5 cellular contexts compared by ENCODE assay signal in the genomic region with DNA sequence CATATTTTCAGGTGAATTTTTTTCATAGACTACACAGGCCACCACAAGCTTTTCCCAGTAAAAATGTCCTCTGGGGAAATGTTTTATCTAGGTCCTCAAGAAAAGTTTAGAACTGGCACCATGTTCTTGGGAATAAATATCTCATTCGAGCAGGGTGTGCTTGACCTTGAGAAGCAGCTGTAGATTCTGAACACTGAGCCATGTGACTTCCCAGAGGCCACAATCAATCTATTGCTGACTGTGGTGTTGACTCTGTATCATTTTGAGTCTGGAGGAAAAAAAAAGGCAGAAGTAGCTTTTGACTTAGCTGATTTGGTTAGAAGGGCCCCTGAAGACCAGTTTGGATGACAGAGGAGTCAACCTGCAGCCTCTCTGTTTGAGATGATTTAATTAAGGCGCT.
"Had no signal": no experiment of that assay in that cellular context is flagged by ENCODE, and none has a peak within 500 bp of the region (broad histone marks: within the 10 kb centered on the region; RNA-seq: fewer than 3 reads in every experiment).

No MANE protein-coding gene starts in this region.

- DNase-seq: H9, HCEC 1CT, IMR-90 had no signal

- H3K4me2 ChIP-seq: GM23338 had no signal

- H2AFZ ChIP-seq: GM23338 had no signal

- H3K4me3 ChIP-seq: GM23338, K562 had no signal

- ATAC-seq: GM23338, K562 had no signal
